In the genomic region with DNA sequence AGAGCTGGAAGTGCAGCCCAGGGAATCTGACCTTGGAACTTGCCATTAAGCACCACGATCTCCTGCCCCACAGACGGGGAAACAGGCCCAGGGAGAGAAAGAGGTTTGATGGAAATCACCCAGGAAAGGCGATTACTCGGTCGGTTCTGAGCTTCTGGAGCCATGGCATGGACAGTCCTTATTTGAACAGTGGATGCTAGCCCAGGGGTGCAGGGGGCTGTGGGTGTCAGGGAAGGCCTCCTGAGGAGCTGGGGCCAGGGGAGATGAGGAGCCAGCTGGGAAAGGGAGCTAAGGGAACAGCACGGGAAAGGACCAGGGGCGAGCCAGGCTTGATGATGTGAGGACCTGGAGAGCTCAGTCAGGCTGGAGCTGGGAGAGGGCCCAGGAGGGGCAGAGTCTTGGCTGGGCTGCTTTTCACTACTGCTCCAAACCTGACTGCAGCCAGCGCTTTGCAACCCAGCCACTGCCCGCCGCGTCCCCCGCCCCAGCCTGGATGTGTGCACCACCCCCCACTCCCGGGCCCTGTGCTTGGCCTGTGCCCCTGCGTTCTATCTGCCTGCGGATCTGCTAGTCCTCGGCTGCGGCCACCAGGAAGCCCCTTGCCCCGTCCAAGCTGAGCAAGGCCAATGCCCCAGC, we compare ENCODE assay signal across 23 cellular contexts. TPM values are rescaled to one million over a fixed set of nuclear protein-coding genes. Genes with fewer than 3 reads are reported as not detected.
DNase-seq lines count a peak whose midpoint lies in the region; ATAC-seq and TF ChIP-seq lines count a peak whose summit lies in the region.
"Had no signal": no experiment of that assay in that cellular context is flagged by ENCODE, and none has a peak within 500 bp of the region (broad histone marks: within the 10 kb centered on the region; RNA-seq: fewer than 3 reads in every experiment).

No MANE protein-coding gene starts in this region.

- H3K9ac ChIP-seq in BLaER1 = no peak overlapping the region
- peak overlapping the region; percentile 54 for H3K9ac ChIP-seq in neuronal stem cell (ENCODE audit: low read depth, low read length, poor library complexity)
- H3K9ac ChIP-seq: GM23248 had no signal

- peaks cover 16% of the 10 kb centered on the region for H3K27me3 Mint-ChIP-seq in chondrocyte (ENCODE audit: low read depth)
- no peaks in the 10 kb centered on the region for H3K27me3 Mint-ChIP-seq in activated T-cell treated with anti-CD3 and anti-CD28 coated beads, Interleukin-2, amount 50 U/mL, for 72 hours (ENCODE audit: low read depth)

- TF ChIP-seq CTCF in chondrocyte (IDR thresholded peaks at IDR 0.05) = no peak

- H3K4me3 Mint-ChIP-seq in chondrocyte (ENCODE audit: unreplicated experiment) = no peak overlapping the region
- no peak overlapping the region for H3K4me3 Mint-ChIP-seq in activated T-cell treated with anti-CD3 and anti-CD28 coated beads, Interleukin-2, amount 50 U/mL, for 72 hours
- H3K4me3 Mint-ChIP-seq: IgD-negative memory B cell had no signal

- no peaks in the 10 kb centered on the region for H3K27me3 ChIP-seq in BLaER1
- no peaks in the 10 kb centered on the region for H3K27me3 ChIP-seq in neuronal stem cell (ENCODE audit: control insufficient read depth in 3 of 3, insufficient read depth in 3 of 3, low read depth in 1 of 3, low read length in 3 of 3)
- H3K27me3 ChIP-seq: Peyer's patch had no signal

- no peaks in the 10 kb centered on the region for H3K79me1 ChIP-seq in neuronal stem cell (ENCODE audit: low read depth, low read length)

- no peak overlapping the region for H2BK5ac ChIP-seq in neuronal stem cell (ENCODE audit: low read length)

- H2BK12ac ChIP-seq in neuronal stem cell (ENCODE audit: low read length) = no peak overlapping the region

- H3K4me1 ChIP-seq in BLaER1 (peaks cover 74% of the 10 kb centered on the region), neuronal stem cell (ENCODE audit: control insufficient read depth in 2 of 2, insufficient read depth in 1 of 2, low read depth in 1 of 2, low read length in 2 of 2) (peaks cover 0 to 5% of the 10 kb centered on the region in 2 donors)
- H3K4me1 ChIP-seq: Peyer's patch had no signal

- no peaks in the 10 kb centered on the region for H3K9me3 ChIP-seq in BLaER1
- H3K9me3 ChIP-seq in neuronal stem cell (replicated peaks in 1 of 2; ENCODE audit: control insufficient read depth in 2 of 2, insufficient read depth in 1 of 2, low read depth in 1 of 2, low read length in 2 of 2) = peaks cover 0 to 1% of the 10 kb centered on the region in 2 donors
- H3K9me3 ChIP-seq: Peyer's patch had no signal

- H3K23ac ChIP-seq in neuronal stem cell (ENCODE audit: low read depth, low read length, poor library complexity) = peak overlapping the region; percentile 2

- no peak overlapping the region for H3K27ac Mint-ChIP-seq in chondrocyte (ENCODE audit: unreplicated experiment)
- H3K27ac Mint-ChIP-seq in activated T-cell treated with anti-CD3 and anti-CD28 coated beads, Interleukin-2, amount 50 U/mL, for 72 hours = no peak overlapping the region

- H4K8ac ChIP-seq in neuronal stem cell (ENCODE audit: low read depth, low read length) = peak overlapping the region; percentile 23

- H3K27ac ChIP-seq in BLaER1 (peak overlapping the region; percentile 73), neuronal stem cell (replicated peaks; ENCODE audit: low read length) (no peak overlapping the region)
- H3K27ac ChIP-seq: C4-2B, GM23248, Peyer's patch had no signal

- no peak overlapping the region for H3K4ac ChIP-seq in neuronal stem cell (ENCODE audit: low read length)

- H3K14ac ChIP-seq in neuronal stem cell (ENCODE audit: low read length) = no peak overlapping the region

- no peaks in the 10 kb centered on the region for H3K4me1 Mint-ChIP-seq in chondrocyte (ENCODE audit: low read depth)
- H3K4me1 Mint-ChIP-seq in activated T-cell treated with anti-CD3 and anti-CD28 coated beads, Interleukin-2, amount 50 U/mL, for 72 hours (ENCODE audit: low read depth) = peaks cover 8% of the 10 kb centered on the region

- H3K4me2 ChIP-seq in BLaER1 = no peak overlapping the region
- H3K4me2 ChIP-seq in neuronal stem cell (ENCODE audit: insufficient read depth, low read length, poor library complexity, severe bottlenecking) = no peak overlapping the region

- no peak overlapping the region for H2BK120ac ChIP-seq in neuronal stem cell (ENCODE audit: low read depth, low read length)

- no peak overlapping the region for H2AFZ ChIP-seq in neuronal stem cell (ENCODE audit: low read length)
- H2AFZ ChIP-seq: GM23248 had no signal

- H3K36me3 ChIP-seq in BLaER1 (no peaks in the 10 kb centered on the region), neuronal stem cell (replicated peaks in 1 of 2; ENCODE audit: control insufficient read depth in 2 of 2, insufficient read depth in 2 of 2, low read length in 2 of 2) (no peaks in the 10 kb centered on the region)
- H3K36me3 ChIP-seq: Peyer's patch had no signal

- H4K20me1 ChIP-seq in BLaER1 = no peaks in the 10 kb centered on the region

- WGBS in neuronal stem cell (ENCODE audit: extremely low coverage in 2 of 2, insufficient read length in 2 of 2, insufficient replicate concordance in 1 of 2), 2 donors = no CpG with 5 or more reads among the region's 18 CpGs

- peak overlapping the region; percentile 67 for H3K18ac ChIP-seq in neuronal stem cell (ENCODE audit: low read length)

- no peak for ATAC-seq in activated T-cell treated with anti-CD3 and anti-CD28 coated beads, Interleukin-2, amount 50 U/mL, for 72 hours (replicated peaks in 1 of 2)
- ATAC-seq: HCT116 had no signal

- peak; percentile 60 for DNase-seq in activated effector memory CD4-positive, alpha-beta T cell treated with anti-CD3 and anti-CD28 coated beads, Interleukin-2, amount 50 U/mL, for 16 hours
- no peak for DNase-seq in activated effector memory CD4-positive, alpha-beta T cell treated with Interleukin-2 at 50 U/mL for 16 hours
- DNase-seq in chondrocyte (ENCODE audit: low spot score) (peak; percentile 84), neuronal stem cell (ENCODE audit: low spot score) (no peak), activated gamma-delta T cell (lab: John Stamatoyannopoulos, UW) (no peak), SW 1271 (lab: John Stamatoyannopoulos, UW) (no peak)
- DNase-seq in activated T-cell treated with anti-CD3 and anti-CD28 coated beads, Interleukin-2, amount 50 U/mL, for 72 hours = no peak
- DNase-seq: 8988T, GM23248, Karpas-422, NCI-H1694, NCI-H2081, NCI-H2171 treated with DMSO at 0.1 percent for 48 hours, NCI-H524 treated with DMSO at 0.1 percent for 48 hours, NCI-H82, Peyer's patch had no signal

- H3K36me3 Mint-ChIP-seq in chondrocyte (ENCODE audit: low read depth) = no peaks in the 10 kb centered on the region
- no peaks in the 10 kb centered on the region for H3K36me3 Mint-ChIP-seq in activated T-cell treated with anti-CD3 and anti-CD28 coated beads, Interleukin-2, amount 50 U/mL, for 72 hours (ENCODE audit: insufficient read depth in 2 of 2)
- H3K36me3 Mint-ChIP-seq: IgD-negative memory B cell had no signal

- H2BK15ac ChIP-seq in neuronal stem cell (ENCODE audit: low read length) = peak overlapping the region; percentile 47

- peak overlapping the region; percentile 81 for H2AK5ac ChIP-seq in neuronal stem cell (ENCODE audit: low read depth, low read length)

- H3K4me3 ChIP-seq in BLaER1 (no peak overlapping the region), neuronal stem cell (ENCODE audit: low read length in 2 of 2) (no peak overlapping the region)
- H3K4me3 ChIP-seq: GM23248, Peyer's patch had no signal

- no peak overlapping the region for H4K91ac ChIP-seq in neuronal stem cell (ENCODE audit: low read depth, low read length, poor library complexity)

- no peaks in the 10 kb centered on the region for H3K9me3 Mint-ChIP-seq in chondrocyte (ENCODE audit: low read depth)
- H3K9me3 Mint-ChIP-seq in activated T-cell treated with anti-CD3 and anti-CD28 coated beads, Interleukin-2, amount 50 U/mL, for 72 hours = no peaks in the 10 kb centered on the region

RNA-seq across cellular contexts. Expression of a gene that starts 17.8 kb away (rescaled TPM):
- total RNA-seq in chondrocyte = not detected in 3 replicates
- not detected for polyA plus RNA-seq in neuronal stem cell (2013, experiment 1 of 2)
- polyA plus RNA-seq in neuronal stem cell (2013, experiment 2 of 2) = not detected
- total RNA-seq in activated T-cell treated with anti-CD3 and anti-CD28 coated beads, Interleukin-2, amount 50 U/mL, for 72 hours = not detected
- total RNA-seq: GM23248, M059J, OCI-LY7, Peyer's patch, SK-MEL-5 had no signal
- polyA plus RNA-seq: GM23248, IgD-negative memory B cell had no signal

RNA-seq across cellular contexts. Expression of a gene that starts 21.1 kb away (rescaled TPM):
- not detected in 3 replicates for total RNA-seq in chondrocyte
- not detected for polyA plus RNA-seq in neuronal stem cell (2013, experiment 1 of 2)
- 0.03 TPM for polyA plus RNA-seq in neuronal stem cell (2013, experiment 2 of 2)
- total RNA-seq in activated T-cell treated with anti-CD3 and anti-CD28 coated beads, Interleukin-2, amount 50 U/mL, for 72 hours = not detected
- total RNA-seq: GM23248, M059J, OCI-LY7, Peyer's patch, SK-MEL-5 had no signal
- polyA plus RNA-seq: GM23248, IgD-negative memory B cell had no signal

RNA-seq across cellular contexts. Expression of a gene that starts 45.0 kb away (rescaled TPM):
- total RNA-seq in chondrocyte = not detected in 3 replicates
- polyA plus RNA-seq in neuronal stem cell (2013, experiment 1 of 2) = not detected
- not detected for polyA plus RNA-seq in neuronal stem cell (2013, experiment 2 of 2)
- total RNA-seq in activated T-cell treated with anti-CD3 and anti-CD28 coated beads, Interleukin-2, amount 50 U/mL, for 72 hours = not detected
- total RNA-seq: GM23248, M059J, OCI-LY7, Peyer's patch, SK-MEL-5 had no signal
- polyA plus RNA-seq: GM23248, IgD-negative memory B cell had no signal

Comparison
In these comparisons a context has a peak if more than half of its experiments do, and no peak if none do; other contexts are left out.
1. DNase-seq: peak in activated effector memory CD4-positive, alpha-beta T cell treated with anti-CD3 and anti-CD28 coated beads, Interleukin-2, amount 50 U/mL, for 16 hours (single experiment) and chondrocyte (single experiment); none in activated effector memory CD4-positive, alpha-beta T cell treated with Interleukin-2 at 50 U/mL for 16 hours (single experiment), neuronal stem cell (single experiment), activated gamma-delta T cell (single experiment), SW 1271 (0 of 2) and activated T-cell treated with anti-CD3 and anti-CD28 coated beads, Interleukin-2, amount 50 U/mL, for 72 hours (0 of 2).